ENCODE assay signal across 10 cellular contexts in the genomic region with DNA sequence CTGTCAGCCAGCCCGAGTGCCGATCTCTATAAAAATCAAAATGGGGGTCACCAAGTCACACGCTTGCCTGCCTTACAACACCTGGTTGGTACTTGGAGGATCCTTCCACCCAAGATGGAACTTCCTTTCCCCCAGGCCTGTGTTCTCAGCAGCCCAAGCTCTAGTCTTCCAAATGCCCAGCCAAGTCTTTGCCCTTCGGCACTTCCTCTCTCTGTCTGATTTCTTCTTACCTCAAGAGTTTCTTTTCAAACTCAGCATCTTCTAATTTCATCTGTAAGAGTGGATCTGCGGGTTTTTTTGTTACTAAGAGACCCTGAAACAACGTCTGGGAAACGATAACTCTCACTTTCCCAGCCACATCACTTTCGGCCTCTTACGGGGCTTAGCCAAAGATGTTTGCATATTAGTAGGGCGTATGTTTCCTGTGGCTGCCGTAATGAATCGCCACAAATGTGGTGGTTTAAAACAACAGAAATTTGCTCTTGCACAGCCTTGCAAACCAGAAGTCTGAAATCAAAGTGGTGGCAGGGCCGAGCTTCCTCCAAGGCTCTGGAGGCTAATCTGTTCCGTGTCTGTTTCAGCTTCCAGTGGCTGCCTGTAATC.
DNase-seq lines count a peak whose midpoint lies in the region; ATAC-seq, FAIRE-seq and TF ChIP-seq lines count a peak whose summit lies in the region.
"Had no signal": no experiment of that assay in that cellular context is flagged by ENCODE, and none has a peak within 500 bp of the region (broad histone marks: within the 10 kb centered on the region; RNA-seq: fewer than 3 reads in every experiment).

No MANE protein-coding gene starts in this region.

- TF ChIP-seq CTCF in adrenal gland (IDR thresholded peaks at IDR 0.05) = no peak

- TF ChIP-seq POLR2A in adrenal gland (IDR thresholded peaks at IDR 0.05) = no peak

- no peaks in the 10 kb centered on the region for H3K27me3 ChIP-seq in adrenal gland

- ATAC-seq in GM19467 (IDR thresholded peaks at IDR 0.05; ENCODE audit: unreplicated experiment) (peak; percentile 83), HG03066 (IDR thresholded peaks at IDR 0.05; ENCODE audit: low read depth, unreplicated experiment) (peak; percentile 93)
- peak; percentile 14 for ATAC-seq in central memory CD8-positive, alpha-beta T cell (replicated peaks; ENCODE audit: extremely low read depth, poor library complexity, severe bottlenecking)
- ATAC-seq: T-cell had no signal

- peak; percentile 77 for FAIRE-seq in GM18507 (lab: Jason Lieb, UNC)

- H3K36me3 ChIP-seq in adrenal gland (replicated peaks in 1 of 2) = no peaks in the 10 kb centered on the region

- H3K27ac Mint-ChIP-seq in central memory CD8-positive, alpha-beta T cell (ENCODE audit: low read depth) = no peak overlapping the region
- H3K27ac Mint-ChIP-seq: T-cell had no signal

- no peak overlapping the region for H3K4me3 ChIP-seq in adrenal gland

- intact Hi-C loops in adrenal gland (cut with DNase I) = no loop called here

- no peaks in the 10 kb centered on the region for H3K27me3 Mint-ChIP-seq in central memory CD8-positive, alpha-beta T cell
- H3K27me3 Mint-ChIP-seq: T-cell had no signal

- DNase-seq in GM18507 (ENCODE audit: extremely low spot score, insufficient read length, low read depth) = peak; percentile 23
- no peak for DNase-seq in central memory CD8-positive, alpha-beta T cell (ENCODE audit: low spot score in 2 of 2)
- no peak for DNase-seq in SW 1271 (lab: John Stamatoyannopoulos, UW)
- no peak for DNase-seq in SKM-1 (lab: John Stamatoyannopoulos, UW; ENCODE audit: unreplicated experiment)
- DNase-seq in adrenal gland = no peak
- no peak for DNase-seq in A172 (ENCODE audit: low spot score)
- DNase-seq: foreskin melanocyte had no signal

- peaks cover 3% of the 10 kb centered on the region for H3K36me3 Mint-ChIP-seq in central memory CD8-positive, alpha-beta T cell (ENCODE audit: insufficient read depth)

- H3K9me3 Mint-ChIP-seq in central memory CD8-positive, alpha-beta T cell = no peaks in the 10 kb centered on the region
- H3K9me3 Mint-ChIP-seq: T-cell had no signal

- peaks cover 18% of the 10 kb centered on the region for H3K4me1 Mint-ChIP-seq in central memory CD8-positive, alpha-beta T cell

- WGBS in adrenal gland, 4 donors = 84 to 90% (median 85%) methylated on average over 14 of the region's 14 CpGs

- H3K4me3 Mint-ChIP-seq in central memory CD8-positive, alpha-beta T cell = no peak overlapping the region
- H3K4me3 Mint-ChIP-seq: T-cell had no signal

- H3K9me3 ChIP-seq in adrenal gland (replicated peaks in 1 of 3) = no peaks in the 10 kb centered on the region

- H3K27ac ChIP-seq in adrenal gland = no peak overlapping the region

- peaks cover 0 to 4% of the 10 kb centered on the region in 2 donors for H3K4me1 ChIP-seq in adrenal gland (replicated peaks in 1 of 2)

Comparison
In these comparisons a context has a peak if more than half of its experiments do, and no peak if none do; other contexts are left out.
1. ATAC-seq: peak in every context shown above with its lines; median percentile 93 in HG03066; 83 in GM19467; 14 in central memory CD8-positive, alpha-beta T cell.